25 cellular contexts compared by ENCODE assay signal in the genomic region with DNA sequence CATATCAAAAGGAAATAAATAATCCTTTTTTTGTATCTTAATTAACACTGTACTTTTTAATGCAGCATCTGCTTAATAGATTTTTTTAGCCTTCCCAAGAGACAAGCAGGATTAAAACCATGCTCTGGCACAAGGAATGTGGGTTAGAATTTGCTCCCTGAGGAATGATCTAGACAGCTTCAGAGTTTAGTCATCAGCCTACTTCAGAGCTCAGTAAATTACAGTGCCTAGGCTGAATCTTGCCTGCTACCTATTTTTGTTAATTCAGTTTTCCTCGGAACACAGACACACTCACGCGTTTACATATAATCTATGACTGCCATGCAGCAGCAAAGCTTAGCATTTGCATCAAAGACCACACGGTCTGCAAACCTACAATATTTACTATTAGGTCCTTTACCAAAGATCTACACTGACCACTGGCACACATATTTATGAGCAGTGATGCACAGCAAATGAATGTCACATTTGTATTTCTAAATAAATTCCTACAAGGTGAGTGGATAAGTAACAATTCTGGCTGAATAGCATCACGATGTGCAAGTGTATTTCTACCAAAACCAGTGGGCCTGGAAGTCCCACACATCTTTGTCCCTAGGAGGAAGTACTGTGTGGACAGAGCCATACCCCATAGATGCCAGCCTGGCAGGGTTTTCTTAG.
DNase-seq lines count a peak whose midpoint lies in the region; ATAC-seq and TF ChIP-seq lines count a peak whose summit lies in the region.
"Had no signal": no experiment of that assay in that cellular context is flagged by ENCODE, and none has a peak within 500 bp of the region (broad histone marks: within the 10 kb centered on the region; RNA-seq: fewer than 3 reads in every experiment).

No MANE protein-coding gene starts in this region.

- no peak for TF ChIP-seq CTCF in BJ (IDR thresholded peaks at IDR 0.05; ENCODE audit: insufficient read depth, low read depth, low read length)

- CTCF ChIA-PET in BJ (lab: Yijun Ruan, JAX): interaction anchor here (0.6 to 1.5 kb wide), 2 partner anchors 49 to 117 kb away, joined by 3 read pairs; no protein-coding TSS in a partner anchor

- H3K4me1 ChIP-seq in skeletal muscle satellite cell (ENCODE audit: control insufficient read depth, insufficient read depth, low read length): peaks cover 19% of the 10 kb centered on the region
- H3K4me1 ChIP-seq: ascending aorta, foreskin keratinocyte, upper lobe of right lung had no signal

- DNase-seq in BJ (ENCODE audit: low read depth) (peak; percentile 23), NCI-H526 treated with DMSO at 0.1 percent for 48 hours (lab: John Stamatoyannopoulos, UW) (peak; percentile 39), dedifferentiated amniotic fluid mesenchymal stem cell (ENCODE audit: extremely low spot score) (peak; percentile 26), cardiac septum (ENCODE audit: low spot score) (no peak), foreskin melanocyte (no peak)
- DNase-seq: ACHN; foreskin keratinocyte; H9; Kasumi-1; mesenchymal stem cell; NCI-H1694; NCI-H2171; NCI-H524; small intestine; stimulated activated CD4-positive, alpha-beta T cell treated with anti-CD3 and anti-CD28 coated beads, Interleukin-2, amount 100 ng/mL, for 24 hours; upper lobe of right lung had no signal

- H3K4me3 ChIP-seq in BJ (ENCODE audit: low read depth, low read length) (no peak overlapping the region), skeletal muscle satellite cell (ENCODE audit: low read length) (no peak overlapping the region)
- H3K4me3 ChIP-seq: ascending aorta, upper lobe of right lung had no signal

- POLR2A ChIA-PET in BJ (lab: Charles Lee): no interaction called here

- no peaks in the 10 kb centered on the region for H3K9me3 ChIP-seq in skeletal muscle satellite cell (replicated peaks; ENCODE audit: low read length)
- H3K9me3 ChIP-seq: ascending aorta, neutrophil, upper lobe of right lung had no signal

- H3K36me3 ChIP-seq in BJ (ENCODE audit: control insufficient read depth, insufficient read depth, low read length) (no peaks in the 10 kb centered on the region), skeletal muscle satellite cell (ENCODE audit: insufficient read depth, low read length) (no peaks in the 10 kb centered on the region)
- H3K36me3 ChIP-seq: ascending aorta, neutrophil, upper lobe of right lung had no signal

- H3K4me2 ChIP-seq in skeletal muscle satellite cell (ENCODE audit: low read length): peak overlapping the region; percentile 53

- intact Hi-C loops in cardiac septum (cut with DNase I): no loop called here

- no peak for ATAC-seq in GM18520 (IDR thresholded peaks at IDR 0.05; ENCODE audit: unreplicated experiment)
- ATAC-seq in HG03097 (IDR thresholded peaks at IDR 0.05; ENCODE audit: low FRiP score, unreplicated experiment): no peak
- ATAC-seq: activated naive CD4-positive, alpha-beta T cell treated with anti-CD3 and anti-CD28 coated beads, Interleukin-2, amount 50 U/mL, for 72 hours; foreskin keratinocyte; HepG2; left lobe of liver; SK-N-SH treated with all-trans-retinoic acid at 6 μM for 48 hours; upper lobe of right lung had no signal

- H3K27me3 ChIP-seq in BJ (ENCODE audit: control insufficient read depth, insufficient read depth, low read length) (no peaks in the 10 kb centered on the region), skeletal muscle satellite cell (ENCODE audit: control insufficient read depth, insufficient read depth, low read length) (no peaks in the 10 kb centered on the region)
- H3K27me3 ChIP-seq: ascending aorta, foreskin keratinocyte, neutrophil, upper lobe of right lung had no signal

- H3K9ac ChIP-seq in skeletal muscle satellite cell (ENCODE audit: low read depth, low read length): peak overlapping the region; percentile 47

Comparison
In these comparisons a context has a peak if more than half of its experiments do, and no peak if none do; other contexts are left out.
1. DNase-seq: peak in BJ (single experiment), NCI-H526 treated with DMSO at 0.1 percent for 48 hours (single experiment) and dedifferentiated amniotic fluid mesenchymal stem cell (single experiment); none in cardiac septum (single experiment) and foreskin melanocyte (single experiment).